In the genomic region with DNA sequence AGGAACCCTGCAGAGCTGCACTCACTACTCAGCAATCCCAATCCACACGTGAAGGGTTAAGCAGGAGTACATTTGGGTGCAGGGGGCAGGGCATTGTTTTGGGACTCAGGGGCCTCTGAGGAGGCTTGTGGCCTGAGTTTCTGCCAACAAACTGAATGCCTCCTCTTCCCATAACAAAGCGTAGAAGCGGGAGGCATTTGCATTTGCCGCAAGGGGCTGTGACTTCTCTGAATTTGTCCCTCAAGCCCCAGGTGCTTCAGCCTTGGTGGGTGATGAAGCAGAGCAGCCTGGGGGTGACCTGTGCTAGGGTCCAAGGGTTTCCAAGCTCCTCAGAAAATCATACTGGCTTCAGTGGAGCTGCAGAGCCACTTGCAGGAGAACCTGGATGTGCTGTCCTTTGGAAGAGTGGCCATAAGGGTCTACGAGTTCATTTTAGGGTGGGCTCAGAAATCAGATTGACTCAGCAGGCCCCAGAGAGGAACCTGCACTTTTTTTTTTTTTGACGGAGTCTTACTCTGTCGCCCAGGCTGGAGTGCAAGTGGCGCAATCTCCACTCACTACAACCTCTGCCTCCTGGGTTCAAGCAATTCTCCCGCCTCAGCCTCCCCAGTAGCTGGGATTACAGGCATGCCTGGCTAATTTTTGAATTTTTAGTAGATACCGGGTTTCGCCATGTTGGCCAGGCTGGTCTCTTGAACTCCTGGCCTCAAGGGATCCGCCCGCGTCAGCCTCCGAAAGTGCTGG, we compare ENCODE assay signal across 14 cellular contexts. TPM values are rescaled to one million over a fixed set of nuclear protein-coding genes. Genes with fewer than 3 reads are reported as not detected.
DNase-seq lines count a peak whose midpoint lies in the region; ATAC-seq and TF ChIP-seq lines count a peak whose summit lies in the region.
"Had no signal": no experiment of that assay in that cellular context is flagged by ENCODE, and none has a peak within 500 bp of the region (broad histone marks: within the 10 kb centered on the region; RNA-seq: fewer than 3 reads in every experiment).

No MANE protein-coding gene starts in this region.

- peaks cover 19% of the 10 kb centered on the region for H3F3A ChIP-seq in smooth muscle cell (ENCODE audit: low read depth)

- H3K4me1 Mint-ChIP-seq in T-helper 1 cell treated with Interleukin-12 subunit alpha and Interleukin-12 subunit beta and Interleukin-4 antibody, amounts not matched to agents 30 μg/mL and 1 μg/mL, for 36 hours (ENCODE audit: low read depth) = peaks cover 29% of the 10 kb centered on the region
- peaks cover 46% of the 10 kb centered on the region for H3K4me1 Mint-ChIP-seq in activated naive CD8-positive, alpha-beta T cell treated with anti-CD3 and anti-CD28 coated beads, Interleukin-2, amount 50 U/mL, for 24 hours
- peaks cover 38% of the 10 kb centered on the region for H3K4me1 Mint-ChIP-seq in nephron progenitor cell

- no peak for ATAC-seq in activated naive CD8-positive, alpha-beta T cell treated with anti-CD3 and anti-CD28 coated beads, Interleukin-2, amount 50 U/mL, for 24 hours
- no peak for ATAC-seq in GM19351 (IDR thresholded peaks at IDR 0.05; ENCODE audit: unreplicated experiment)
- ATAC-seq in mucosa of descending colon = no peak

- H3K36me3 ChIP-seq in smooth muscle cell (ENCODE audit: low read depth) (no peaks in the 10 kb centered on the region), mucosa of descending colon (ENCODE audit: low read depth) (no peaks in the 10 kb centered on the region)
- H3K36me3 ChIP-seq: ovary had no signal

- WGBS in smooth muscle cell (ENCODE audit: low lambda C conversion rate) = 87% methylated on average over 15 of the region's 15 CpGs

- H3K4me3 Mint-ChIP-seq in T-helper 1 cell treated with Interleukin-12 subunit alpha and Interleukin-12 subunit beta and Interleukin-4 antibody, amounts not matched to agents 30 μg/mL and 1 μg/mL, for 36 hours = no peak overlapping the region
- H3K4me3 Mint-ChIP-seq in activated naive CD8-positive, alpha-beta T cell treated with anti-CD3 and anti-CD28 coated beads, Interleukin-2, amount 50 U/mL, for 24 hours = peak overlapping the region; percentile 98
- peak overlapping the region; percentile 95 for H3K4me3 Mint-ChIP-seq in nephron progenitor cell

- peak overlapping the region; percentile 98 for H3K27ac Mint-ChIP-seq in T-helper 1 cell treated with Interleukin-12 subunit alpha and Interleukin-12 subunit beta and Interleukin-4 antibody, amounts not matched to agents 30 μg/mL and 1 μg/mL, for 36 hours
- H3K27ac Mint-ChIP-seq in activated naive CD8-positive, alpha-beta T cell treated with anti-CD3 and anti-CD28 coated beads, Interleukin-2, amount 50 U/mL, for 24 hours = no peak overlapping the region
- no peak overlapping the region for H3K27ac Mint-ChIP-seq in nephron progenitor cell

- peaks cover 28% of the 10 kb centered on the region for H3K79me2 ChIP-seq in smooth muscle cell (ENCODE audit: low read depth)

- TF ChIP-seq CTCF in nephron progenitor cell (IDR thresholded peaks at IDR 0.05) (no peak), smooth muscle cell (IDR thresholded peaks at IDR 0.05; ENCODE audit: borderline replicate concordance, insufficient read depth, poor library complexity, severe bottlenecking) (no peak), mucosa of descending colon (IDR thresholded peaks at IDR 0.05) (no peak)

- no peak overlapping the region for H2AFZ ChIP-seq in smooth muscle cell (ENCODE audit: low read depth)

- H3K27ac ChIP-seq in smooth muscle cell (ENCODE audit: low read depth) = no peak overlapping the region
- H3K27ac ChIP-seq: ovary had no signal

- no peak for DNase-seq in T-helper 1 cell
- DNase-seq in Jurkat, Clone E6-1 (ENCODE audit: low read depth, low spot score) = no peak
- DNase-seq in activated naive CD8-positive, alpha-beta T cell treated with anti-CD3 and anti-CD28 coated beads, Interleukin-2, amount 50 U/mL, for 24 hours = no peak
- DNase-seq in nephron progenitor cell = no peak
- DNase-seq in smooth muscle cell (lab: John Stamatoyannopoulos, UW; ENCODE audit: unreplicated experiment) = no peak
- no peak for DNase-seq in mucosa of descending colon
- DNase-seq: activated gamma-delta T cell; DMS79 treated with DMSO at 0.1 percent for 48 hours; NCI-H226; ovary; RPMI8226; stimulated activated CD4-positive, alpha-beta T cell treated with anti-CD3 and anti-CD28 coated beads, Interleukin-4, amount 100 ng/mL, for 1 hour had no signal

- no peaks in the 10 kb centered on the region for H3K9me3 Mint-ChIP-seq in T-helper 1 cell treated with Interleukin-12 subunit alpha and Interleukin-12 subunit beta and Interleukin-4 antibody, amounts not matched to agents 30 μg/mL and 1 μg/mL, for 36 hours
- no peaks in the 10 kb centered on the region for H3K9me3 Mint-ChIP-seq in activated naive CD8-positive, alpha-beta T cell treated with anti-CD3 and anti-CD28 coated beads, Interleukin-2, amount 50 U/mL, for 24 hours
- H3K9me3 Mint-ChIP-seq in nephron progenitor cell = no peaks in the 10 kb centered on the region

- H4K20me1 ChIP-seq in smooth muscle cell (ENCODE audit: low read depth) = peaks cover 25% of the 10 kb centered on the region

- H3K27me3 ChIP-seq in smooth muscle cell (ENCODE audit: low read depth) = no peaks in the 10 kb centered on the region
- H3K27me3 ChIP-seq: ovary had no signal

- no peaks in the 10 kb centered on the region for H3K27me3 Mint-ChIP-seq in T-helper 1 cell treated with Interleukin-12 subunit alpha and Interleukin-12 subunit beta and Interleukin-4 antibody, amounts not matched to agents 30 μg/mL and 1 μg/mL, for 36 hours (ENCODE audit: low read depth)
- H3K27me3 Mint-ChIP-seq in activated naive CD8-positive, alpha-beta T cell treated with anti-CD3 and anti-CD28 coated beads, Interleukin-2, amount 50 U/mL, for 24 hours = no peaks in the 10 kb centered on the region
- peaks cover 3% of the 10 kb centered on the region for H3K27me3 Mint-ChIP-seq in nephron progenitor cell (ENCODE audit: low read depth, poor library complexity)

- H3K9me3 ChIP-seq in smooth muscle cell (replicated peaks; ENCODE audit: low read depth) (no peaks in the 10 kb centered on the region), mucosa of descending colon (no peaks in the 10 kb centered on the region)
- H3K9me3 ChIP-seq: ovary had no signal

- peaks cover 42% of the 10 kb centered on the region for H3K36me3 Mint-ChIP-seq in T-helper 1 cell treated with Interleukin-12 subunit alpha and Interleukin-12 subunit beta and Interleukin-4 antibody, amounts not matched to agents 30 μg/mL and 1 μg/mL, for 36 hours (ENCODE audit: low read depth)
- H3K36me3 Mint-ChIP-seq in activated naive CD8-positive, alpha-beta T cell treated with anti-CD3 and anti-CD28 coated beads, Interleukin-2, amount 50 U/mL, for 24 hours (ENCODE audit: low read depth) = peaks cover 44% of the 10 kb centered on the region
- H3K36me3 Mint-ChIP-seq in nephron progenitor cell (ENCODE audit: low read depth) = peaks cover 36% of the 10 kb centered on the region

- H3K4me1 ChIP-seq in smooth muscle cell (ENCODE audit: low read depth) (peaks cover 12% of the 10 kb centered on the region), mucosa of descending colon (ENCODE audit: low read depth) (peaks cover 17% of the 10 kb centered on the region)

- intact Hi-C loops in mucosa of descending colon (cut with DNase I, micrococcal nuclease) = no loop called here

- H3K4me3 ChIP-seq in Jurkat, Clone E6-1 (ENCODE audit: low read length) = peak overlapping the region; percentile 79
- H3K4me3 ChIP-seq in smooth muscle cell (no peak overlapping the region), mucosa of descending colon (no peak overlapping the region)

- no peak overlapping the region for H3K4me2 ChIP-seq in smooth muscle cell

- no peak overlapping the region for H3K9ac ChIP-seq in smooth muscle cell (ENCODE audit: low read depth)

RNA-seq across cellular contexts. Expression of gene RPSA, which starts 1.4 kb away (rescaled TPM):
- 2,053 TPM for polyA plus RNA-seq in Jurkat, Clone E6-1 (2012; ENCODE audit: insufficient read depth, insufficient read length)
- total RNA-seq in smooth muscle cell = 1,254 and 1,284 TPM in 2 replicates
- polyA plus RNA-seq in smooth muscle cell = 355 and 407 TPM in 2 replicates
- 1,000 to 10,000 TPM in 1 of 3 donors, 100 to 1,000 TPM in 2; 692 to 1,050 (median 908) TPM for total RNA-seq in mucosa of descending colon

RNA-seq across cellular contexts. Expression of gene SLC25A38, which starts 21.9 kb away (rescaled TPM):
- 30.0 TPM for polyA plus RNA-seq in Jurkat, Clone E6-1 (2012; ENCODE audit: insufficient read depth, insufficient read length)
- total RNA-seq in smooth muscle cell (18.9 and 19.1 TPM in 2 replicates), mucosa of descending colon (10 to 100 TPM; 29.3 to 35.3 (median 34.4) TPM)
- polyA plus RNA-seq in smooth muscle cell = 18.5 and 22.2 TPM in 2 replicates
